In the genomic region with DNA sequence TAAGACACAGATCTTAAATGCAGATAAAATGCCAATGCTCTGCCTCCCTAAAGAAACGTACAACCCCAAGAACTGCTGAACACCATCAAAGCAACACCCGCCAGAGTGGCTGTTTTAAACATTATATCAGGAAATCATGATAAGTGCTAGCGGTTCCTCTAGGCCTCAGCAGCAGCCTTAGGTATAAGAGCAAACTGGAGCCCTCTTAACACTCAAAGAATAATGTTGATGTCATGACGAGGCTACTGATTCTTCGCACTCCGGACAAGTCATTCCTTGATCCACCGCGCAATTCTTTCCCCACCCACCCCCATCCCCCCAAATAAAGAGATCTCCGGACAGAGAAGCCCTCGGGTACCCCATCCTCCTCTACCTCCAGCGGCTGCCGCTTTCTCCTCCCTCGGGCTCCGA, we compare ENCODE assay signal across 9 cellular contexts. TPM values are rescaled to one million over a fixed set of nuclear protein-coding genes. Genes with fewer than 3 reads are reported as not detected.
DNase-seq lines count a peak whose midpoint lies in the region; ATAC-seq, FAIRE-seq and TF ChIP-seq lines count a peak whose summit lies in the region.
"Had no signal": no experiment of that assay in that cellular context is flagged by ENCODE, and none has a peak within 500 bp of the region (broad histone marks: within the 10 kb centered on the region; RNA-seq: fewer than 3 reads in every experiment).

No MANE protein-coding gene starts in this region.

- peaks cover 40 to 69% (median 63%) of the 10 kb centered on the region in 7 donors for H3K4me1 Mint-ChIP-seq in naive thymus-derived CD4-positive, alpha-beta T cell

- H3K27me3 Mint-ChIP-seq in naive thymus-derived CD4-positive, alpha-beta T cell = no peaks in the 10 kb centered on the region

- 0 to 1% (median 0%) methylated on average over 13 to 14 of the region's 14 CpGs for WGBS in heart left ventricle, 4 donors
- 0 to 1% methylated on average over 14 of the region's 14 CpGs for WGBS in ectodermal cell, 2 experiments

- no peak for ATAC-seq in heart left ventricle
- ATAC-seq in Right ventricle myocardium inferior = no peak
- ATAC-seq in naive thymus-derived CD4-positive, alpha-beta T cell = peak; percentile 0

- peaks cover 0 to 3% (median 0%) of the 10 kb centered on the region in 5 donors for H3K36me3 Mint-ChIP-seq in naive thymus-derived CD4-positive, alpha-beta T cell

- TF ChIP-seq CTCF in heart left ventricle (IDR thresholded peaks at IDR 0.05) (no peak), GM20000 (IDR thresholded peaks at IDR 0.05; ENCODE audit: extremely low read depth, missing control alignments) (no peak)

- H3K4me1 ChIP-seq in heart left ventricle (peaks cover 0 to 49% (median 23%) of the 10 kb centered on the region in 12 donors), SJCRH30 (0 out of 2 replicates have a peak, but pooled peaks cover 8% of the 10 kb centered on the region), ectodermal cell (ENCODE audit: control insufficient read depth, insufficient read depth, low read length) (peaks cover 8% of the 10 kb centered on the region)
- H3K4me1 ChIP-seq in naive thymus-derived CD4-positive, alpha-beta T cell (ENCODE audit: control insufficient read depth in 2 of 2, insufficient read depth in 2 of 2, low read length in 2 of 2) = peaks cover 15 to 30% of the 10 kb centered on the region in 2 donors

- H3K27ac ChIP-seq in heart left ventricle (peak overlapping the region in 11 of 12 donors; percentile 77 to 95 (median 87)), SJCRH30 (peak overlapping the region; percentile 84), ectodermal cell (ENCODE audit: insufficient read depth, low read depth, low read length, poor library complexity, severe bottlenecking) (peak overlapping the region; percentile 76)
- peak overlapping the region; percentile 80 for H3K27ac ChIP-seq in naive thymus-derived CD4-positive, alpha-beta T cell (ENCODE audit: low read depth, low read length)

- POLR2A ChIA-PET in naive thymus-derived CD4-positive, alpha-beta T cell (lab: Charles Lee) = interaction anchor here (3.7 to 4.6 kb wide), 2 partner anchors 25 to 110 kb away, joined by 33 to 59 read pairs; partner anchors contain the start of genes COPS4 and THAP9

- TF ChIP-seq POLR2A in heart left ventricle (IDR thresholded peaks at IDR 0.05) (no peak), GM12892 (IDR thresholded peaks at IDR 0.05; ENCODE audit: low read depth, low read length) (no peak)

- peak overlapping the region; percentile 93 to 99 (median 98) for H3K27ac Mint-ChIP-seq in naive thymus-derived CD4-positive, alpha-beta T cell

- CTCF ChIA-PET in naive thymus-derived CD4-positive, alpha-beta T cell (lab: Charles Lee) = interaction anchor here (1.6 kb wide), 1 partner anchor 25 kb away, joined by 11 read pairs; the partner anchor contains the start of gene COPS4

- FAIRE-seq in GM12892 (lab: Jason Lieb, UNC) = no peak
- FAIRE-seq: islet of Langerhans had no signal

- H3K27me3 ChIP-seq in heart left ventricle (no peaks in the 10 kb centered on the region), SJCRH30 (no peaks in the 10 kb centered on the region), ectodermal cell (ENCODE audit: control insufficient read depth, insufficient read depth, low read length, poor library complexity, severe bottlenecking) (peaks cover 16% of the 10 kb centered on the region)
- H3K27me3 ChIP-seq in naive thymus-derived CD4-positive, alpha-beta T cell (ENCODE audit: control insufficient read depth in 2 of 2, insufficient read depth in 2 of 2, low read length in 2 of 2) = no peaks in the 10 kb centered on the region

- peak overlapping the region; percentile 89 to 99 (median 96) for H3K4me3 Mint-ChIP-seq in naive thymus-derived CD4-positive, alpha-beta T cell

- DNase-seq in heart left ventricle (no peak), Right ventricle myocardium inferior (ENCODE audit: missing footprints) (no peak), SJCRH30 (no peak), NCI-H1436 (lab: John Stamatoyannopoulos, UW) (no peak), GM20000 (ENCODE audit: low spot score) (no peak), GM12892 (ENCODE audit: insufficient read length) (no peak)
- peak in 6 of 9 donors; percentile 11 to 40 (median 28) for DNase-seq in naive thymus-derived CD4-positive, alpha-beta T cell

- no peaks in the 10 kb centered on the region for H3K36me3 ChIP-seq in heart left ventricle
- H3K36me3 ChIP-seq in SJCRH30 = no peaks in the 10 kb centered on the region
- no peaks in the 10 kb centered on the region for H3K36me3 ChIP-seq in ectodermal cell (ENCODE audit: control insufficient read depth, insufficient read depth, low read length)
- no peaks in the 10 kb centered on the region for H3K36me3 ChIP-seq in naive thymus-derived CD4-positive, alpha-beta T cell (ENCODE audit: control insufficient read depth in 2 of 3, insufficient read depth in 3 of 3, low read length in 3 of 3)

- intact Hi-C loops in heart left ventricle (cut with DNase I) = loop anchor here in 7 of 10 donors (2.0 to 10.0 kb wide), 7 partner anchors 105 to 638 kb away; partner anchors contain the start of genes THAP9 (in 4 of the 7), ENOPH1 (in 1 of the 7), HNRNPD (in 1 of the 7) and HNRNPDL (in 1 of the 7)
- intact Hi-C loops in Right ventricle myocardium inferior (cut with DNase I) = loop anchor here (5.0 to 10.0 kb wide), 2 partner anchors 583 to 635 kb away; partner anchors contain the start of gene HNRNPD
- intact Hi-C loops in naive thymus-derived CD4-positive, alpha-beta T cell (cut with micrococcal nuclease) = loop anchor here (1.0 to 10.0 kb wide), 13 partner anchors 13 to 1573 kb away; partner anchors contain the start of genes SEC31A (in 2 of the 2), THAP9 (in 2 of the 2), CDS1 (in 1 of the 2) and HELQ (in 1 of the 2)

- H3K9me3 ChIP-seq in heart left ventricle = no peaks in the 10 kb centered on the region
- no peaks in the 10 kb centered on the region for H3K9me3 ChIP-seq in SJCRH30 (replicated peaks)
- H3K9me3 ChIP-seq in ectodermal cell (ENCODE audit: control insufficient read depth, low read length) = no peaks in the 10 kb centered on the region
- no peaks in the 10 kb centered on the region for H3K9me3 ChIP-seq in naive thymus-derived CD4-positive, alpha-beta T cell (ENCODE audit: control insufficient read depth in 2 of 3, low read length in 3 of 3)

- H3K4me3 ChIP-seq in heart left ventricle = peak overlapping the region; percentile 52 to 94 (median 73)
- peak overlapping the region; percentile 87 for H3K4me3 ChIP-seq in SJCRH30
- H3K4me3 ChIP-seq in ectodermal cell (ENCODE audit: insufficient read depth, low read depth, low read length) = peak overlapping the region; percentile 81
- H3K4me3 ChIP-seq in naive thymus-derived CD4-positive, alpha-beta T cell (ENCODE audit: low read length) = peak overlapping the region; percentile 87

- H3K9me3 Mint-ChIP-seq in naive thymus-derived CD4-positive, alpha-beta T cell = no peaks in the 10 kb centered on the region

RNA-seq across cellular contexts. Expression of gene LIN54, which starts 0.5 kb away (rescaled TPM):
- total RNA-seq in heart left ventricle (10 to 100 TPM in 2 of 9 donors, 1 to 10 TPM in 7; 6.3 to 11.4 (median 7.2) TPM), Right ventricle myocardium inferior (7.4 TPM)
- 1 to 10 TPM; 1.6 to 5.1 TPM for polyA plus RNA-seq in heart left ventricle
- total RNA-seq in SJCRH30 (2014; rRNA removed; shearing (Covaris generic)) = 36.5 and 40.8 TPM in 2 replicates
- 13.4 TPM for polyA plus RNA-seq in ectodermal cell (2013, experiment 1 of 4)
- 12.7 TPM for polyA plus RNA-seq in ectodermal cell (2013, experiment 2 of 4)
- 11.4 TPM for polyA plus RNA-seq in ectodermal cell (2013, experiment 3 of 4)
- 12.8 TPM for polyA plus RNA-seq in ectodermal cell (2013, experiment 4 of 4)
- total RNA-seq in naive thymus-derived CD4-positive, alpha-beta T cell = 10 to 100 TPM; 14.4 to 30.7 (median 18.0) TPM
- polyA plus RNA-seq in naive thymus-derived CD4-positive, alpha-beta T cell = 10 to 100 TPM; 11.0 to 16.6 TPM
- 5.5 TPM for polyA plus RNA-seq in GM12892 (2012; ENCODE audit: missing spikeins)

RNA-seq across cellular contexts. Expression of gene COPS4, which starts 24.9 kb away (rescaled TPM):
- total RNA-seq in heart left ventricle (10 to 100 TPM; 47.6 to 67.2 (median 54.5) TPM), Right ventricle myocardium inferior (50.4 TPM)
- polyA plus RNA-seq in heart left ventricle = 10 to 100 TPM; 13.0 to 64.5 TPM
- total RNA-seq in SJCRH30 (2014; rRNA removed; shearing (Covaris generic)) = 109 and 125 TPM in 2 replicates
- 70.9 TPM for polyA plus RNA-seq in ectodermal cell (2013, experiment 1 of 4)
- 75.7 TPM for polyA plus RNA-seq in ectodermal cell (2013, experiment 2 of 4)
- polyA plus RNA-seq in ectodermal cell (2013, experiment 3 of 4) = 61.9 TPM
- polyA plus RNA-seq in ectodermal cell (2013, experiment 4 of 4) = 67.2 TPM
- total RNA-seq in naive thymus-derived CD4-positive, alpha-beta T cell = 10 to 100 TPM; 23.5 to 32.8 (median 24.7) TPM
- 10 to 100 TPM; 53.7 to 59.7 TPM for polyA plus RNA-seq in naive thymus-derived CD4-positive, alpha-beta T cell
- polyA plus RNA-seq in GM12892 (2012; ENCODE audit: missing spikeins) = 39.3 TPM

Comparison
In these comparisons a context has a peak if more than half of its experiments do, and no peak if none do; other contexts are left out.
1. DNase-seq: peak in naive thymus-derived CD4-positive, alpha-beta T cell (6 of 9); none in heart left ventricle (0 of 5), Right ventricle myocardium inferior (single experiment), SJCRH30 (0 of 2), NCI-H1436 (single experiment), GM20000 (single experiment) and GM12892 (single experiment).
2. Peak in every context shown above with its lines, with median percentiles within 50 percentile points of each other: H3K27ac ChIP-seq and H3K4me3 ChIP-seq.